ENCODE assay signal across 8 cellular contexts in the genomic region with DNA sequence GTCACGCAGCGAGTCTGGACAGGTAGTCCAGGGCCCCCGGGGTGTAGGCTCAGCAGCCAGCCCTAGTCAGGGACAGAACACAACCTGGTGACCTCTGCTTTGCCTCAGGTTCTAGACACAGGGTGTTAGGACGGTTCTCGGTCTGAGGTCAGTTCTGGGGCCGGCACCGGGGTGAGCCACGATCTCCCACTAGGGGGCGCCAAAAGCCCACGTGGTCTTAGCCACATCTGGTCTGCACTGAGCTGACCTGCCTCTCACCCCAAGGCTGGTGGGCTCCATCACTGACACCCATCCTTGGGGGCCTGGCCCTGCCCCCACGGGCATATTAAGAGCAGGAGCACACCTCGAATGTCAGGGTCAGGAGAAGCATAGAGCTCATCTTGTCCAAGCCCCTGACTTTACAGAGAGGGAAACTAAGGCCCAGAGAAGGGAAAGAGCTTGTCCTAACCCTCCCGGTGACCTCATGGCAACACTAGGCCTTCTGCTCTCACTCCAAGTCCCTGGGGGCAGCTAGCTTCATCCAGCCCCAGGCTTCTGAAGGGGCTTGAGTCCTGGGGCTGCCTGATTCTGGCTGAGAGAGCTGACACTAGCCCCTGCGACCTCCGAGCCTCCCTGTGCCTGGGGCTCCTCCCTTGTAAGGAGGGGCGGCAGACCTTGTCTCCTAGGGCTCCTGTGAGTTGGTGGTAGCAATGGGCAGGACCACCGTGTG.
DNase-seq lines count a peak whose midpoint lies in the region; ATAC-seq and TF ChIP-seq lines count a peak whose summit lies in the region.

No MANE protein-coding gene starts in this region.

- no peak overlapping the region for H3K27ac ChIP-seq in caudate nucleus (ENCODE audit: low read depth, low read length)

- TF ChIP-seq CTCF in GM06990 (IDR thresholded peaks at IDR 0.05; ENCODE audit: insufficient read depth, low read length, poor library complexity, severe bottlenecking), result peak; percentile 92

- DNase-seq in GM06990 (ENCODE audit: extremely low read depth, insufficient read length) (peak; percentile 86), NCI-H1694 treated with DMSO at 0.1 percent for 48 hours (lab: John Stamatoyannopoulos, UW) (peak; percentile 27), caudate nucleus (lab: John Stamatoyannopoulos, UW) (peak in 36 of 61 donors; percentile 1 to 57 (median 23)), left kidney (ENCODE audit: low read depth, low spot score) (peak; percentile 84), putamen (ENCODE audit: low spot score) (no peak)
- DNase-seq in stimulated activated CD4-positive, alpha-beta T cell treated with anti-CD3 and anti-CD28 coated beads, TNF-alpha, amount 100 ng/mL, for 1 hour (ENCODE audit: low read depth in 3 of 3, low spot score in 1 of 3), result peak; percentile 38 to 78 (median 51)

- no peaks in the 10 kb centered on the region for H3K36me3 ChIP-seq in GM06990 (ENCODE audit: control insufficient read depth, insufficient read depth, low read length)

- H3K4me3 ChIP-seq in GM06990 (replicated peaks; ENCODE audit: low read depth, low read length), result no peak overlapping the region

- peak; percentile 74 for ATAC-seq in HG02588 (IDR thresholded peaks at IDR 0.05; ENCODE audit: unreplicated experiment)
- peak; percentile 68 to 80 for ATAC-seq in activated CD4-positive, CD25-positive, alpha-beta regulatory T cell treated with anti-CD3 and anti-CD28 coated beads, Interleukin-2, amount 50 U/mL, for 24 hours

- H3K27me3 ChIP-seq in GM06990 (replicated peaks; ENCODE audit: control insufficient read depth, insufficient read depth, low read length), result no peaks in the 10 kb centered on the region
